In the genomic region with DNA sequence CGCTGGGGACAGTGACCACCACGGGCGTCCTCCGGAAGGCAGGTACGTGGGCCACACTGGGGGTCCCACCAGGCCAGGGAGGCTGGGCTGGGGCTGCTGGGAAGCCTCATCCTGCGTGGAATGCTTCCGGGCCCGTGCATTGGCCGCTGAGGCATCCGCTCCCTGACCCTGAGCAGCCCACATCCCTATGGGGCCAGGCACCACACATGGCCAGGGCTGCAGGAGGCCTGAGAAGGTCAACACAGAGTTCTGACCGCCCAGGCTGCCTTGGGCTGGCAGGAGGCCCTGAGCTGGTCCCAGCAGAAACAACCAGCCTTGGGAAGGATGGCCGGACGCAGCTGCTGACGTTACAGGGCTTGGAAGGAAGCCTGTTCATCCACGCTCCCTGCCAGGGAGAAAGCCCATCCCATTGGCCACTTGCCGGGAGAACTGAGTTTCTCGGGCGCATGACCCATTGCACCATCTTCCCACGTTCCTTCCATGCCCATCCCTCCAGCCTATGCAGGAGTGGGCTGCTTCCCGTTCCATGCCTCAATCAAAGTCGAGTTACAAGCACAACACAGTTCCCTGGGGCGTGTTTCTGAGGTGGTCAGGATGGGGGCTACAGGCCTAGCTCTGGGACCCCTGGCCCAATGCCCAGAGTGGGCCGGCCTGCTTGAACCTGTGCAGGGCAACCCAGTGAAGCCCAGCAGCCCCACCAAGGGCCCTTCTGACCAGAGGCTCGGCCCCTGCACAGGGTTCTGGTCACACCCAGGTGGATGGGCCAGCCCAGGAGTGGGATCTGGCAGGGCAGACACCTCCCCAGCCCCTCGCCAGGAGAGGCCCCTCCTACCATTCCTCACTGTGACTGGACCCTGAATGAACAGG, we compare ENCODE assay signal across 1 cellular context.
TF ChIP-seq lines count a peak whose summit lies in the region.

No MANE protein-coding gene starts in this region.

TF ChIP-seq in K562, 482 proteins besides CTCF, POLR2A, EP300 and RAD21 (continued from another document):
- TF ChIP-seq HNRNPL (IDR thresholded peaks at IDR 0.05; ENCODE audit: low read depth, low read length) = no peak
TF ChIP-seq in K562: peak in this region for 2.
